In the genomic region with DNA sequence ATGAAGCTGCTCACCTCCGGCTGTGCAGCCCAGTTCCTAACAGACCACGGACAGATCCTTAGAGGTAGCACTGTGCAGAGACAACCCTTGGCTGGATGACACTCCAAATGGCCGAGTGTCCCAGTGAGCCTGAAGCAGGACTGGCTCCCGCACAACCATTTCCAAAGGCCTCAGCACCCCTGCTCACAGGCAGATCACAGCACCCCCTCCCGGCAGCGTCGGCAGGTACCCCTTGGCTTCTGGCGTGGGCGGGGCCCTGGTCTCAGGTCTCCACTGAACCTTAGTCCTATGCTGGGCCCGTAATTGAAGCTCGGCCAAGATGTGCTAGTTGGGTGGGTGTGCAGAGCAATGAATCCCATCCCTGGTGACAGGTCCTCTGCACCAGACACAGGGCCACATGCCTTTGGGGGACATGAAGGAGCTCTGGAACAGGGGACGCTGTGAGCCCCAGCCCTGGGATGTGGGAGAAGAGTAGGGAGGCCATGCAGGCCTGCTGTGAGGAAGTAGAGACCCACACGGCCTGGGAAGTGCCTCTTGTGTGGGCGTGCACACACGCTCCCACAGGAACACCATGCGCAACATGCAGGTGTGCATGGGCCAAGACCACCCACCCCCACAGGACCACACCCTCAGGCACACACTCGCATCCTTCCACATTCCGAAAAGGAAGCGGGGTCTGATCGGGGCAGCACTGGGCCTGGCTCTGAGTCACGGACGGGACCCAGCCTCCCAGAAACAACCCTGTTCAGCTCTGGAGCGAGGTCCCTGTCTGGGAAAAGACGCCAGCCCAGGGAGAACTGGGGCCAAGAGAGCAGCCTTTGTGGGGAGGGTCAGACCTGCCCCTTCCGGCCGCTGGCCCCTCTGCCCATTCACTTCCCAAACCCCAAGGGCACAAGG, we compare ENCODE assay signal across 11 cellular contexts. TPM values are rescaled to one million over a fixed set of nuclear protein-coding genes. Genes with fewer than 3 reads are reported as not detected.
DNase-seq lines count a peak whose midpoint lies in the region; ATAC-seq, FAIRE-seq and TF ChIP-seq lines count a peak whose summit lies in the region.
"Had no signal": no experiment of that assay in that cellular context is flagged by ENCODE, and none has a peak within 500 bp of the region (broad histone marks: within the 10 kb centered on the region; RNA-seq: fewer than 3 reads in every experiment).

No MANE protein-coding gene starts in this region.

- H3K27me3 Mint-ChIP-seq in HFFc6 (ENCODE audit: insufficient read depth), result no peaks in the 10 kb centered on the region; the same call in 1 of the 2 replicates

- ATAC-seq in HG02840 (IDR thresholded peaks at IDR 0.05; ENCODE audit: low FRiP score, unreplicated experiment) (no peak), HG03460 (IDR thresholded peaks at IDR 0.05; ENCODE audit: unreplicated experiment) (no peak)
- ATAC-seq: Panc1 had no signal

- TF ChIP-seq CTCF in HFFc6 (IDR thresholded peaks at IDR 0.05), result no peak

- peaks cover 8% of the 10 kb centered on the region; the same call in 1 of the 2 replicates for H3K36me3 Mint-ChIP-seq in HFFc6 (ENCODE audit: low read depth)

- peaks cover 35% of the 10 kb centered on the region for H3K4me1 Mint-ChIP-seq in HFFc6 (ENCODE audit: low read depth)

- DNase-seq in HFFc6 (no peak), germinal center (ENCODE audit: low spot score) (peak; percentile 67), frontal cortex (ENCODE audit: low spot score in 2 of 2) (no peak), NCI-H2107 treated with DMSO at 0.1 percent for 48 hours (lab: John Stamatoyannopoulos, UW; ENCODE audit: unreplicated experiment) (no peak)
- peak; percentile 88 to 91 for DNase-seq in activated CD4-positive, alpha-beta T cell treated with anti-CD3 and anti-CD28 coated beads, Interleukin-2, amount 50 U/mL, for 48 hours
- DNase-seq in stimulated activated naive CD4-positive, alpha-beta T cell treated with Interleukin-2 at 50 U/mL for 16 hours (lab: John Stamatoyannopoulos, UW), result peak; percentile 76

- FAIRE-seq in frontal cortex (lab: Jason Lieb, UNC), result no peak
- FAIRE-seq: endometrium had no signal

- no peaks in the 10 kb centered on the region for H3K9me3 Mint-ChIP-seq in HFFc6

- H3K27ac Mint-ChIP-seq in HFFc6, result no peak overlapping the region

- H3K4me3 Mint-ChIP-seq in HFFc6, result peak overlapping the region; percentile 89; the same call in 1 of the 2 replicates

RNA-seq across cellular contexts. Expression of a gene that starts 2.8 kb away (rescaled TPM):
- 10 to 100 TPM; 10.1 to 17.9 (median 11.5) TPM for total RNA-seq in HFFc6 (2021; fragmentation: NEBNext Ultra II Directional; extraction: Animal tissue kit (Norgen Biotek cat#: 25700))
- 4.5 TPM for total RNA-seq in frontal cortex

RNA-seq across cellular contexts. Expression of a gene that starts 4.2 kb away (rescaled TPM):
- under 1 TPM in 3 of 6 experiments, not detected in 3; 0.25 to 0.39 (median 0.31) TPM for total RNA-seq in HFFc6 (2021; fragmentation: NEBNext Ultra II Directional; extraction: Animal tissue kit (Norgen Biotek cat#: 25700))
- not detected for total RNA-seq in frontal cortex
- total RNA-seq: H4 had no signal

RNA-seq across cellular contexts. Expression of a gene that starts 26.1 kb away (rescaled TPM):
- not detected for total RNA-seq in HFFc6 (2021; fragmentation: NEBNext Ultra II Directional; extraction: Animal tissue kit (Norgen Biotek cat#: 25700))
- under 0.01 TPM for total RNA-seq in frontal cortex
- total RNA-seq: H4 had no signal

Comparison
In these comparisons a context has a peak if more than half of its experiments do, and no peak if none do; other contexts are left out.
1. DNase-seq: peak in activated CD4-positive, alpha-beta T cell treated with anti-CD3 and anti-CD28 coated beads, Interleukin-2, amount 50 U/mL, for 48 hours (2 of 2), germinal center (single experiment) and stimulated activated naive CD4-positive, alpha-beta T cell treated with Interleukin-2 at 50 U/mL for 16 hours (single experiment); none in HFFc6 (single experiment), frontal cortex (0 of 2) and NCI-H2107 treated with DMSO at 0.1 percent for 48 hours (single experiment).